Comparison of ENCODE assay signal across 17 cellular contexts in the genomic region with DNA sequence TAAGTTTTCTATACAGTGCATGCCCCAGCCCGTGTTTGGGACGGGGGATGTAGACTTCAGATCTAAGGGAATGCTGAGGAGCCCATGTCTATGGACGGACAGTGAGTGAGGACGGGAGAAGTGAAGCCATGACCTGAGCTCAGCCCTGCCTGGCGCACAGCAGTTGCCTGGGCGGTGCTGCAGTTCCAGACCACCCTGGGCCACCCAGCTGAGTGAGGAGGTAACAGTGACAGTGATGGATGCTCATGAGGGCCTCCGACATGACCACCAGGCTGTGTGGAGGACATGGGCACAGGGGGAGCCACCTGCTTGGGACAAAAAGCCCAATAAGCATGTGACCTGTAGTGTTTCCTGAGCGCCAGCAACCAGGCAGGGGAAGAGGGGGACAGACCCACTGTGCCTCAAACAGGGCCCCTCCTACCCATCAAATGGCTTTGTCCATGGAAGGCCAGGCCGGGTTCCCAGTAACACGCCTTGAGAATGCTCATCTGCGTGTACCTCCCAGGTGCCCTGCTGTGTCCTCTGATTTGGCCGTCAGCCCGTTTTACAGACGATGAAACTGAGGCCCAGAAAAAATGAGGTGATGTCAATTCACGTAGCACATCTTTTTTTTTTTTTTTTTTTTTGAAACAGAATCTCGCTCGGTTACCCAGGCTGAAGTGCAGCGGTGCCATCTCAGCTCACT. TPM values are rescaled to one million over a fixed set of nuclear protein-coding genes. Genes with fewer than 3 reads are reported as not detected.
DNase-seq lines count a peak whose midpoint lies in the region; ATAC-seq and TF ChIP-seq lines count a peak whose summit lies in the region.
"Had no signal": no experiment of that assay in that cellular context is flagged by ENCODE, and none has a peak within 500 bp of the region (broad histone marks: within the 10 kb centered on the region; RNA-seq: fewer than 3 reads in every experiment).

No MANE protein-coding gene starts in this region.

- in situ Hi-C loops in mammary epithelial cell (cut with MboI; ENCODE audit: low sequenced_read_pairs in 2 of 2): no loop called here

- H3K4me3 ChIP-seq in psoas muscle: no peak overlapping the region
- no peak overlapping the region for H3K4me3 ChIP-seq in PC-3 (ENCODE audit: low read length)
- H3K4me3 ChIP-seq in mammary epithelial cell (replicated peaks in 1 of 3; ENCODE audit: insufficient read depth in 1 of 3, low read depth in 2 of 3, low read length in 3 of 3): no peak overlapping the region
- H3K4me3 ChIP-seq: PC-9, tibial artery had no signal

- WGBS in psoas muscle, 3 donors: 81 to 86% (median 83%) methylated on average over 18 of the region's 18 CpGs
- WGBS in mammary epithelial cell (ENCODE audit: low coverage, missing lambda C conversion rate): 94% methylated on average over 17 of the region's 18 CpGs

- dilution Hi-C loops in mammary epithelial cell (cut with HindIII; ENCODE audit: low sequenced_read_pairs): no loop called here

- intact Hi-C loops in activated T-helper 2 cell treated with anti-CD3 and anti-CD28 coated beads, Interferon-gamma antibody, Interleukin-2, Interleukin-4, amounts not matched to agents 10 μg/mL and 5 μg/mL and 100 μg/mL, durations not matched to agents 14 hours and 24 hours and 36 hours (cut with micrococcal nuclease): no loop called here
- intact Hi-C loops in psoas muscle (cut with DNase I) (no loop called here), PC-3 (cut with micrococcal nuclease) (no loop called here), mammary epithelial cell (cut with micrococcal nuclease) (no loop called here)

- peaks cover 47% of the 10 kb centered on the region for H3K36me3 Mint-ChIP-seq in activated CD8-positive, alpha-beta memory T cell treated with anti-CD3 and anti-CD28 coated beads, Interleukin-2, amount 10 ng/mL, durations not matched to agents 7 days and 5 days
- H3K36me3 Mint-ChIP-seq in activated T-helper 2 cell treated with anti-CD3 and anti-CD28 coated beads, Interferon-gamma antibody, Interleukin-2, Interleukin-4, amounts not matched to agents 10 μg/mL and 5 μg/mL and 100 μg/mL, durations not matched to agents 14 hours and 24 hours and 36 hours (ENCODE audit: low read depth): peaks cover 63% of the 10 kb centered on the region

- H3K9me3 Mint-ChIP-seq in activated CD8-positive, alpha-beta memory T cell treated with anti-CD3 and anti-CD28 coated beads, Interleukin-2, amount 10 ng/mL, durations not matched to agents 7 days and 5 days (ENCODE audit: low read depth): no peaks in the 10 kb centered on the region
- H3K9me3 Mint-ChIP-seq in activated T-helper 2 cell treated with anti-CD3 and anti-CD28 coated beads, Interferon-gamma antibody, Interleukin-2, Interleukin-4, amounts not matched to agents 10 μg/mL and 5 μg/mL and 100 μg/mL, durations not matched to agents 14 hours and 24 hours and 36 hours: no peaks in the 10 kb centered on the region
- H3K9me3 Mint-ChIP-seq: mesothelial cell of epicardium had no signal

- H3K9ac ChIP-seq in PC-3 (ENCODE audit: low read length) (no peak overlapping the region), mammary epithelial cell (ENCODE audit: insufficient read depth, low read length) (no peak overlapping the region)
- H3K9ac ChIP-seq: parathyroid adenoma had no signal

- peaks cover 5 to 62% of the 10 kb centered on the region in 2 donors for H3K36me3 ChIP-seq in psoas muscle (ENCODE audit: insufficient read depth in 1 of 2, low read depth in 1 of 2)
- peaks cover 39% of the 10 kb centered on the region for H3K36me3 ChIP-seq in PC-3 (ENCODE audit: low read depth, low read length)
- H3K36me3 ChIP-seq in mammary epithelial cell (ENCODE audit: insufficient read depth, low read length): peaks cover 8% of the 10 kb centered on the region

- no peaks in the 10 kb centered on the region for H3F3A ChIP-seq in PC-3 (ENCODE audit: low read length, unreplicated experiment)

- H3K4me1 ChIP-seq in psoas muscle (peaks cover 33% of the 10 kb centered on the region), PC-3 (ENCODE audit: insufficient read depth, low read length) (peaks cover 15% of the 10 kb centered on the region), mammary epithelial cell (ENCODE audit: insufficient read depth, low read length) (peaks cover 11% of the 10 kb centered on the region)
- H3K4me1 ChIP-seq: parathyroid adenoma, tibial artery had no signal

- no peak for DNase-seq in activated CD8-positive, alpha-beta memory T cell treated with anti-CD3 and anti-CD28 coated beads, Interleukin-2, amount 10 ng/mL, durations not matched to agents 7 days and 5 days
- no peak for DNase-seq in activated CD8-positive, alpha-beta memory T cell treated with anti-CD3 and anti-CD28 coated beads for 24 hours
- no peak for DNase-seq in activated T-helper 2 cell treated with anti-CD3 and anti-CD28 coated beads, Interferon-gamma antibody, Interleukin-2, Interleukin-4, amounts not matched to agents 10 μg/mL and 5 μg/mL and 100 μg/mL, durations not matched to agents 14 hours and 24 hours and 36 hours (ENCODE audit: low spot score)
- no peak for DNase-seq in psoas muscle
- DNase-seq in PC-3: no peak
- DNase-seq in mammary epithelial cell: no peak
- DNase-seq: activated CD4-positive, CD25-positive, alpha-beta regulatory T cell treated with anti-CD3 and anti-CD28 coated beads, Interleukin-2, amount 50 U/mL, for 72 hours; Caco-2; GOT3; KBM-7; NCI-H1417 treated with DMSO at 0.1 percent for 48 hours; NCI-H446; PC-9; spleen; tibial artery had no signal

- H3K4me2 ChIP-seq in PC-3 (ENCODE audit: low read length) (no peak overlapping the region), mammary epithelial cell (ENCODE audit: insufficient read depth, low read depth, low read length) (no peak overlapping the region)
- H3K4me2 ChIP-seq: PC-9 had no signal

- H3K27me3 Mint-ChIP-seq in activated CD8-positive, alpha-beta memory T cell treated with anti-CD3 and anti-CD28 coated beads, Interleukin-2, amount 10 ng/mL, durations not matched to agents 7 days and 5 days: no peaks in the 10 kb centered on the region
- H3K27me3 Mint-ChIP-seq in activated T-helper 2 cell treated with anti-CD3 and anti-CD28 coated beads, Interferon-gamma antibody, Interleukin-2, Interleukin-4, amounts not matched to agents 10 μg/mL and 5 μg/mL and 100 μg/mL, durations not matched to agents 14 hours and 24 hours and 36 hours (ENCODE audit: low read depth): no peaks in the 10 kb centered on the region

- H4K20me1 ChIP-seq in PC-3 (ENCODE audit: low read length) (no peaks in the 10 kb centered on the region), mammary epithelial cell (ENCODE audit: insufficient read depth, low read length) (no peaks in the 10 kb centered on the region)

- no peaks in the 10 kb centered on the region for H3K27me3 ChIP-seq in psoas muscle (ENCODE audit: insufficient read depth in 3 of 3, low read length in 2 of 3)
- no peaks in the 10 kb centered on the region for H3K27me3 ChIP-seq in PC-3 (ENCODE audit: low read length)
- no peaks in the 10 kb centered on the region for H3K27me3 ChIP-seq in mammary epithelial cell (ENCODE audit: insufficient read depth, low read length)
- H3K27me3 ChIP-seq: spleen, tibial artery had no signal

- H3K79me2 ChIP-seq in PC-3 (ENCODE audit: low read length) (0 out of 2 replicates have a peak, but pooled peaks cover 5% of the 10 kb centered on the region), mammary epithelial cell (ENCODE audit: insufficient read depth, low read length) (peaks cover 13% of the 10 kb centered on the region)

- peak overlapping the region; percentile 23 for H3K27ac ChIP-seq in psoas muscle
- H3K27ac ChIP-seq in PC-3 (ENCODE audit: low read length): no peak overlapping the region
- H3K27ac ChIP-seq in mammary epithelial cell (ENCODE audit: insufficient read depth, low read depth, low read length): no peak overlapping the region
- H3K27ac ChIP-seq: parathyroid adenoma, PC-9, tibial artery had no signal

- H3K9me2 ChIP-seq in PC-3 (replicated peaks; ENCODE audit: low read length): no peaks in the 10 kb centered on the region

- H3K4me1 Mint-ChIP-seq in activated CD8-positive, alpha-beta memory T cell treated with anti-CD3 and anti-CD28 coated beads, Interleukin-2, amount 10 ng/mL, durations not matched to agents 7 days and 5 days: peaks cover 75% of the 10 kb centered on the region
- peaks cover 67% of the 10 kb centered on the region for H3K4me1 Mint-ChIP-seq in activated T-helper 2 cell treated with anti-CD3 and anti-CD28 coated beads, Interferon-gamma antibody, Interleukin-2, Interleukin-4, amounts not matched to agents 10 μg/mL and 5 μg/mL and 100 μg/mL, durations not matched to agents 14 hours and 24 hours and 36 hours (ENCODE audit: low read depth)
- H3K4me1 Mint-ChIP-seq: mesothelial cell of epicardium had no signal

- POLR2A ChIA-PET in PC-3 (lab: Charles Lee; ENCODE audit: unreplicated experiment): no interaction called here

- H2AFZ ChIP-seq in PC-3 (ENCODE audit: low read length) (no peak overlapping the region), mammary epithelial cell (ENCODE audit: low read depth, low read length) (no peak overlapping the region)
- H2AFZ ChIP-seq: parathyroid adenoma, PC-9 had no signal

- H3K27ac Mint-ChIP-seq in activated CD8-positive, alpha-beta memory T cell treated with anti-CD3 and anti-CD28 coated beads, Interleukin-2, amount 10 ng/mL, durations not matched to agents 7 days and 5 days: peak overlapping the region; percentile 61
- H3K27ac Mint-ChIP-seq in activated T-helper 2 cell treated with anti-CD3 and anti-CD28 coated beads, Interferon-gamma antibody, Interleukin-2, Interleukin-4, amounts not matched to agents 10 μg/mL and 5 μg/mL and 100 μg/mL, durations not matched to agents 14 hours and 24 hours and 36 hours: peak overlapping the region; percentile 59
- H3K27ac Mint-ChIP-seq: mesothelial cell of epicardium had no signal

- no peak for TF ChIP-seq CTCF in psoas muscle (IDR thresholded peaks at IDR 0.05)
- no peak for TF ChIP-seq CTCF in PC-3 (conservative IDR thresholded peaks at IDR 0.05; ENCODE audit: low read depth, low read length)
- no peak for TF ChIP-seq CTCF in mammary epithelial cell (conservative IDR thresholded peaks at IDR 0.05 in 1 of 2, IDR thresholded peaks at IDR 0.05 in 1 of 2; ENCODE audit: extremely low read depth in 1 of 2, insufficient read depth in 1 of 2, low read depth in 1 of 2, low read length in 2 of 2)

- CTCF ChIA-PET in activated CD8-positive, alpha-beta memory T cell treated with anti-CD3 and anti-CD28 coated beads, Interleukin-2, amount 10 ng/mL, durations not matched to agents 7 days and 5 days (lab: Charles Lee): interaction anchor here (0.7 to 19.1 kb wide), 5 partner anchors 7 to 63 kb away, joined by 3 to 325 read pairs (median 4); no protein-coding TSS in a partner anchor
- CTCF ChIA-PET in PC-3 (lab: Charles Lee): interaction anchor here (2.2 kb wide), 1 partner anchor 12 kb away, joined by 9 read pairs; no protein-coding TSS in a partner anchor
- CTCF ChIA-PET in mammary epithelial cell (lab: Charles Lee; ENCODE audit: low non-redundant PET): no interaction called here

- no peak for ATAC-seq in activated CD8-positive, alpha-beta memory T cell treated with anti-CD3 and anti-CD28 coated beads, Interleukin-2, amount 10 ng/mL, durations not matched to agents 7 days and 5 days
- ATAC-seq in psoas muscle (no peak), PC-3 (no peak)

- peak overlapping the region; percentile 14 for H3K4me3 Mint-ChIP-seq in activated CD8-positive, alpha-beta memory T cell treated with anti-CD3 and anti-CD28 coated beads, Interleukin-2, amount 10 ng/mL, durations not matched to agents 7 days and 5 days
- H3K4me3 Mint-ChIP-seq in activated T-helper 2 cell treated with anti-CD3 and anti-CD28 coated beads, Interferon-gamma antibody, Interleukin-2, Interleukin-4, amounts not matched to agents 10 μg/mL and 5 μg/mL and 100 μg/mL, durations not matched to agents 14 hours and 24 hours and 36 hours (ENCODE audit: low read depth): peak overlapping the region; percentile 10
- H3K4me3 Mint-ChIP-seq: mesothelial cell of epicardium had no signal

- no peaks in the 10 kb centered on the region for H3K9me3 ChIP-seq in psoas muscle
- no peaks in the 10 kb centered on the region for H3K9me3 ChIP-seq in PC-3 (ENCODE audit: low read length)
- no peaks in the 10 kb centered on the region for H3K9me3 ChIP-seq in mammary epithelial cell (replicated peaks; ENCODE audit: insufficient read depth, low read length)
- H3K9me3 ChIP-seq: Caco-2, spleen, tibial artery had no signal

- BruUV-seq in PC-3 (replicated peaks; lab: Mats Ljungman, UMichigan) (no TSS peak), mammary epithelial cell (replicated peaks; lab: Mats Ljungman, UMichigan) (no TSS peak)

RNA-seq across cellular contexts. Expression of gene NOSIP, which starts 22.6 kb away (rescaled TPM):
- total RNA-seq in activated CD8-positive, alpha-beta memory T cell treated with anti-CD3 and anti-CD28 coated beads, Interleukin-2, amount 10 ng/mL, durations not matched to agents 7 days and 5 days: 10 to 100 TPM; 77.3 to 96.1 TPM
- 64.8 and 67.1 TPM in 2 replicates for total RNA-seq in activated T-helper 2 cell treated with anti-CD3 and anti-CD28 coated beads, Interferon-gamma antibody, Interleukin-2, Interleukin-4, amounts not matched to agents 10 μg/mL and 5 μg/mL and 100 μg/mL, durations not matched to agents 14 hours and 24 hours and 36 hours
- total RNA-seq in psoas muscle (10 to 100 TPM; 53.9 to 69.9 (median 58.1) TPM), PC-3 (2014; rRNA removed) (195 and 214 TPM in 2 replicates), mammary epithelial cell (10 to 100 TPM; 43.6 to 50.7 TPM)
- polyA plus RNA-seq in psoas muscle (100 to 1,000 TPM in 1 of 3 donors, 10 to 100 TPM in 2; 75.4 to 104 (median 95.2) TPM), mammary epithelial cell (59.7 TPM)
- 20.9 TPM for polyA minus RNA-seq in mammary epithelial cell

RNA-seq across cellular contexts. Expression of gene PRRG2, which starts 23.3 kb away (rescaled TPM):
- total RNA-seq in activated CD8-positive, alpha-beta memory T cell treated with anti-CD3 and anti-CD28 coated beads, Interleukin-2, amount 10 ng/mL, durations not matched to agents 7 days and 5 days: 1 to 10 TPM in 1 of 2 experiments, under 1 TPM in 1; 0.49 to 2.4 TPM
- 0.83 and 0.84 TPM in 2 replicates for total RNA-seq in activated T-helper 2 cell treated with anti-CD3 and anti-CD28 coated beads, Interferon-gamma antibody, Interleukin-2, Interleukin-4, amounts not matched to agents 10 μg/mL and 5 μg/mL and 100 μg/mL, durations not matched to agents 14 hours and 24 hours and 36 hours
- total RNA-seq in psoas muscle (under 1 TPM; 0.24 to 0.89 (median 0.69) TPM), PC-3 (2014; rRNA removed) (16.4 and 17.0 TPM in 2 replicates), mammary epithelial cell (10 to 100 TPM; 14.3 to 14.7 TPM)
- polyA plus RNA-seq in psoas muscle (10 to 100 TPM in 1 of 3 donors, 1 to 10 TPM in 2; 1.4 to 16.0 (median 5.9) TPM), mammary epithelial cell (7.0 TPM)
- not detected for polyA minus RNA-seq in mammary epithelial cell

RNA-seq across cellular contexts. Expression of gene RCN3, which starts 30.0 kb away (rescaled TPM):
- total RNA-seq in activated CD8-positive, alpha-beta memory T cell treated with anti-CD3 and anti-CD28 coated beads, Interleukin-2, amount 10 ng/mL, durations not matched to agents 7 days and 5 days: under 1 TPM; 0.19 to 0.53 TPM
- total RNA-seq in activated T-helper 2 cell treated with anti-CD3 and anti-CD28 coated beads, Interferon-gamma antibody, Interleukin-2, Interleukin-4, amounts not matched to agents 10 μg/mL and 5 μg/mL and 100 μg/mL, durations not matched to agents 14 hours and 24 hours and 36 hours: 3.2 and 3.8 TPM in 2 replicates
- total RNA-seq in psoas muscle (1 to 10 TPM; 6.4 to 8.6 (median 7.4) TPM), PC-3 (2014; rRNA removed) (33.7 and 70.4 TPM in 2 replicates), mammary epithelial cell (under 1 TPM; 0.49 to 0.50 TPM)
- polyA plus RNA-seq in psoas muscle (1 to 10 TPM; 3.9 to 9.6 (median 7.3) TPM), mammary epithelial cell (0.05 TPM)
- polyA minus RNA-seq in mammary epithelial cell: not detected

RNA-seq across cellular contexts. Expression of gene PRR12, which starts 33.2 kb away (rescaled TPM):
- total RNA-seq in activated CD8-positive, alpha-beta memory T cell treated with anti-CD3 and anti-CD28 coated beads, Interleukin-2, amount 10 ng/mL, durations not matched to agents 7 days and 5 days: 10 to 100 TPM; 34.8 to 46.5 TPM
- 34.2 and 34.6 TPM in 2 replicates for total RNA-seq in activated T-helper 2 cell treated with anti-CD3 and anti-CD28 coated beads, Interferon-gamma antibody, Interleukin-2, Interleukin-4, amounts not matched to agents 10 μg/mL and 5 μg/mL and 100 μg/mL, durations not matched to agents 14 hours and 24 hours and 36 hours
- 10 to 100 TPM in 1 of 4 donors, 1 to 10 TPM in 3; 7.1 to 15.1 (median 7.6) TPM for total RNA-seq in psoas muscle
- 1 to 10 TPM; 2.3 to 5.0 (median 3.1) TPM for polyA plus RNA-seq in psoas muscle
- 14.6 and 25.7 TPM in 2 replicates for total RNA-seq in PC-3 (2014; rRNA removed)
- total RNA-seq in mammary epithelial cell: 10 to 100 TPM in 1 of 2 donors, 1 to 10 TPM in 1; 3.5 to 23.0 TPM
- 0.91 TPM for polyA plus RNA-seq in mammary epithelial cell
- 7.4 TPM for polyA minus RNA-seq in mammary epithelial cell

RNA-seq across cellular contexts. Expression of gene FCGRT, which starts 45.3 kb away (rescaled TPM):
- total RNA-seq in activated CD8-positive, alpha-beta memory T cell treated with anti-CD3 and anti-CD28 coated beads, Interleukin-2, amount 10 ng/mL, durations not matched to agents 7 days and 5 days: 1 to 10 TPM; 2.1 to 7.9 TPM
- total RNA-seq in activated T-helper 2 cell treated with anti-CD3 and anti-CD28 coated beads, Interferon-gamma antibody, Interleukin-2, Interleukin-4, amounts not matched to agents 10 μg/mL and 5 μg/mL and 100 μg/mL, durations not matched to agents 14 hours and 24 hours and 36 hours: 1.8 and 2.2 TPM in 2 replicates
- total RNA-seq in psoas muscle: 10 to 100 TPM; 42.2 to 79.3 (median 60.3) TPM
- polyA plus RNA-seq in psoas muscle: 10 to 100 TPM; 32.0 to 48.2 (median 39.9) TPM
- 46.3 and 46.7 TPM in 2 replicates for total RNA-seq in PC-3 (2014; rRNA removed)
- 10 to 100 TPM in 1 of 2 donors, 1 to 10 TPM in 1; 2.8 to 19.5 TPM for total RNA-seq in mammary epithelial cell
- polyA plus RNA-seq in mammary epithelial cell: 2.5 TPM
- not detected for polyA minus RNA-seq in mammary epithelial cell
